ENCODE assay signal across 19 cellular contexts in the genomic region with DNA sequence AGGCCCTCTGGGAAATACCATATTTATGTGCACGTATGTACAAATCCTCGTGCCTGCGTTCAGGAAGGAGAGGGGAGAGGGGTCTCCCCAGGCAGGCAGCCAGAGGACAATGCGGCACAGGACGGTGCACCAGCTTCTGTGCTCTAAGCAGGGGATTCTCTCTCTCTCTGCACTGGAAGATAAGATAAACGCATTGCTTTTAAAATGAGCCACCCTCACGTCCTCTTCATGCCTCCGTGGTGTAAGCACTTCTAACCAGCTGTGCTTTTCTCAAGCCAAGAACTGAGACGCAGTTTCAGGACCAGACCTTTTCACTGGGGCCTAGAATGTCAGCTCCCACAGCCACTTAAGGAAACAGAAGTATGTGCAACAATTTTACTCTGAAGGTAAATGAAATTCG.
"Had no signal": no experiment of that assay in that cellular context is flagged by ENCODE, and none has a peak within 500 bp of the region (broad histone marks: within the 10 kb centered on the region; RNA-seq: fewer than 3 reads in every experiment).

No MANE protein-coding gene starts in this region.

- H3K79me2 ChIP-seq: parathyroid adenoma had no signal

- ATAC-seq: activated CD4-positive, alpha-beta T cell treated with anti-CD3 and anti-CD28 coated beads for 36 hours; foreskin keratinocyte; left colon; mucosa of descending colon; upper lobe of right lung had no signal

- H3K27ac Mint-ChIP-seq: activated B cell treated with CpG ODN at 0.5 μM for 24 hours; activated CD4-positive, alpha-beta T cell treated with anti-CD3 and anti-CD28 coated beads for 36 hours; activated naive CD4-positive, alpha-beta T cell treated with anti-CD3 and anti-CD28 coated beads for 36 hours; activated naive CD8-positive, alpha-beta T cell treated with anti-CD3 and anti-CD28 coated beads, Interleukin-2, amount 10 ng/mL, durations not matched to agents 7 days and 5 days had no signal

- H3K4me3 ChIP-seq: mucosa of descending colon, upper lobe of right lung had no signal

- H3K36me3 Mint-ChIP-seq: activated naive CD8-positive, alpha-beta T cell treated with anti-CD3 and anti-CD28 coated beads, Interleukin-2, amount 10 ng/mL, durations not matched to agents 7 days and 5 days had no signal

- H3K27ac ChIP-seq: foreskin keratinocyte, parathyroid adenoma, upper lobe of right lung had no signal

- H3K4me1 Mint-ChIP-seq: activated B cell treated with CpG ODN at 0.5 μM for 24 hours; activated CD4-positive, alpha-beta T cell treated with anti-CD3 and anti-CD28 coated beads for 36 hours; activated naive CD8-positive, alpha-beta T cell treated with anti-CD3 and anti-CD28 coated beads, Interleukin-2, amount 10 ng/mL, durations not matched to agents 7 days and 5 days had no signal

- H3K9me3 ChIP-seq: mucosa of descending colon, upper lobe of right lung had no signal

- H3K9ac ChIP-seq: parathyroid adenoma had no signal

- DNase-seq: activated B cell treated with CpG ODN at 0.5 μM for 24 hours; activated CD4-positive, alpha-beta T cell treated with anti-CD3 and anti-CD28 coated beads for 36 hours; activated CD4-positive, alpha-beta T cell treated with anti-CD3 and anti-CD28 coated beads, Interleukin-2, amount 50 U/mL, for 48 hours; activated naive CD4-positive, alpha-beta T cell treated with anti-CD3 and anti-CD28 coated beads for 36 hours; activated naive CD8-positive, alpha-beta T cell treated with anti-CD3 and anti-CD28 coated beads, Interleukin-2, amount 10 ng/mL, durations not matched to agents 7 days and 5 days; activated T-cell treated with anti-CD3 and anti-CD28 coated beads, Interleukin-2, amount 50 U/mL, for 48 hours; amniotic stem cell; erythroblast; foreskin keratinocyte; hypothalamus; left colon; mesenchymal stem cell; mucosa of descending colon; right cardiac atrium; stimulated activated CD4-positive, alpha-beta T cell treated with anti-CD3 and anti-CD28 coated beads, Interleukin-4, amount 100 ng/mL, for 24 hours; stimulated activated naive CD4-positive, alpha-beta T cell treated with Interleukin-2 at 50 U/mL for 16 hours; T-helper 1 cell had no signal

- H3K4me1 ChIP-seq: foreskin keratinocyte, upper lobe of right lung had no signal

- H3K36me3 ChIP-seq: upper lobe of right lung had no signal

- H2AFZ ChIP-seq: parathyroid adenoma had no signal

- H3K4me3 Mint-ChIP-seq: activated B cell treated with CpG ODN at 0.5 μM for 24 hours; activated CD4-positive, alpha-beta T cell treated with anti-CD3 and anti-CD28 coated beads for 36 hours; activated naive CD4-positive, alpha-beta T cell treated with anti-CD3 and anti-CD28 coated beads for 36 hours; activated naive CD8-positive, alpha-beta T cell treated with anti-CD3 and anti-CD28 coated beads, Interleukin-2, amount 10 ng/mL, durations not matched to agents 7 days and 5 days had no signal
